ENCODE assay signal across 8 cellular contexts in the genomic region with DNA sequence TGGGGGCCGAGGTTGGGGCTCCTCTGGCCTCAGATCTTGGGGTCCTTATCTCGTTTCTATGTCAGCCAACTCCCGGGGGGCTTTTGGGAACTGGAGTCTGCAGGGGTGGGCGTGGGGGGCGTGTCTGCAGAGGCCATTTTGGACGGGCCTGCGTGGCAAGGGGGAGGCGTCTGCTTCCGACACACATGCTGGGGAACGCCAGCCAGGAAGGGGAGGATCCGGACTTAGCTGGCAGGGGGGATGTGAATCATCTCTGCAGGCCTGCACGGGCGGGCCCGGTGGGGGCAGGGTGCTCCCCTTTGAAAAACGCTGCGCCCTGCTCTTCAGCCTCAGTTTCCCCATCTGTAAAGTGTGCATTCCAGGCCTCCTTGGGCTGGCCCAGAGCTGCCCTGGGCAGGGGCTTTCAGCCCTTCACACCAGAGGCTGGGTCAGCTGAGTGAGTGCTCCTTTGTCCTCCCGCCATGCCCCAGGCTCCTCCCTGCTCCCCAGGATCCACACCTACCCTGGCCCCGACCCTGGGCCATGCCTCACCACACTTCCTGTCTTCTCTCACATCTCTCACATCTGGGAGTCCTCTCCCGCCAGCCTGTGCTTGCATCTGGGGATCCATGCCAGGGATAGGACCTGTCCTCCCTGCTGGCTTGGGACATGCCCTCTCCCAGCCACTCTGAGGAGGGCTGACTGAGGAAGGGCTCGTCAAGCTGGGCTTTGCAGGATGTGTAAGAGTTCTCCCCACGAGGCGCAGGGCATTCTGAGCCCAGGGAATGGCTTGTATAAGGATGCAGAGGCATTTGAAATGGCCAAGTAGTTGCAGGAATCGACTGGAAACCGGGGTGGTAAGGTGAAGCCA. TPM values are rescaled to one million over a fixed set of nuclear protein-coding genes. Genes with fewer than 3 reads are reported as not detected.
DNase-seq lines count a peak whose midpoint lies in the region; ATAC-seq and TF ChIP-seq lines count a peak whose summit lies in the region.

No MANE protein-coding gene starts in this region.

- peak overlapping the region; percentile 5 for H2AK5ac ChIP-seq in mesenchymal stem cell (ENCODE audit: low read length, severe bottlenecking)

- peak overlapping the region; percentile 14 for H4K8ac ChIP-seq in mesenchymal stem cell (ENCODE audit: low read length)

- intact Hi-C loops in dorsolateral prefrontal cortex (cut with DNase I), result no loop called here

- no peaks in the 10 kb centered on the region for H3K27me3 ChIP-seq in dorsolateral prefrontal cortex
- no peaks in the 10 kb centered on the region for H3K27me3 ChIP-seq in mesenchymal stem cell (ENCODE audit: control insufficient read depth in 1 of 2, insufficient read depth in 1 of 2, low read length in 2 of 2)

- H2BK5ac ChIP-seq in mesenchymal stem cell (ENCODE audit: low read depth, low read length, poor library complexity, severe bottlenecking), result peak overlapping the region; percentile 80

- peak overlapping the region in 1 of 2 experiments; percentile 68 for H3K23ac ChIP-seq in mesenchymal stem cell (ENCODE audit: low read length in 2 of 2)

- H4K91ac ChIP-seq in mesenchymal stem cell (ENCODE audit: low read length), result peak overlapping the region; percentile 73

- peak overlapping the region; percentile 94 to 96 for H3K18ac ChIP-seq in mesenchymal stem cell (ENCODE audit: low read depth in 1 of 2, low read length in 2 of 2)

- peak overlapping the region; percentile 58 for H2BK15ac ChIP-seq in mesenchymal stem cell (ENCODE audit: low read depth, poor library complexity, severe bottlenecking)

- H3K27ac ChIP-seq in dorsolateral prefrontal cortex (peak overlapping the region; percentile 8 to 99 (median 88)), mesenchymal stem cell (ENCODE audit: low read length, poor library complexity, severe bottlenecking) (peak overlapping the region; percentile 88)

- H2BK12ac ChIP-seq in mesenchymal stem cell (ENCODE audit: low read length in 2 of 2), result peak overlapping the region; percentile 6 to 75

- H2BK120ac ChIP-seq in mesenchymal stem cell (ENCODE audit: low read depth, low read length), result peak overlapping the region; percentile 92

- no peak for TF ChIP-seq CTCF in dorsolateral prefrontal cortex (IDR thresholded peaks at IDR 0.05 in 54 of 56, conservative IDR thresholded peaks at IDR 0.05 in 2 of 56; ENCODE audit: low read depth in 1 of 56, partially characterized antibody in 56 of 56)

- H3K4me2 ChIP-seq in mesenchymal stem cell (ENCODE audit: low read length, poor library complexity, severe bottlenecking), result peak overlapping the region; percentile 92

- peaks cover 0 to 11% of the 10 kb centered on the region in 2 experiments for H3K36me3 ChIP-seq in mesenchymal stem cell (ENCODE audit: control insufficient read depth in 1 of 2, insufficient read depth in 2 of 2, low read depth in 1 of 2, low read length in 2 of 2)

- H3K9ac ChIP-seq in mesenchymal stem cell (ENCODE audit: low read length), result peak overlapping the region; percentile 92

- H2AFZ ChIP-seq in mesenchymal stem cell (ENCODE audit: low read depth, low read length), result no peak overlapping the region

- H3K4ac ChIP-seq in mesenchymal stem cell (ENCODE audit: low read depth in 1 of 2, low read length in 2 of 2), result peak overlapping the region; percentile 61 to 95

- no peaks in the 10 kb centered on the region for H3K9me3 ChIP-seq in mesenchymal stem cell (ENCODE audit: control insufficient read depth, low read length)

- peaks cover 49% of the 10 kb centered on the region for H3K4me1 ChIP-seq in mesenchymal stem cell (ENCODE audit: control insufficient read depth, insufficient read depth, low read depth, low read length)

- no peaks in the 10 kb centered on the region for H3K79me1 ChIP-seq in mesenchymal stem cell (replicated peaks; ENCODE audit: low read length, poor library complexity, severe bottlenecking)

- H3K4me3 ChIP-seq in dorsolateral prefrontal cortex (peak overlapping the region; percentile 5 to 93 (median 84)), mesenchymal stem cell (ENCODE audit: insufficient read depth in 1 of 2, low read depth in 1 of 2, low read length in 2 of 2) (peak overlapping the region; percentile 89 to 90)

- WGBS in mesenchymal stem cell, result 13% methylated on average over 23 of the region's 24 CpGs

- no peak for ATAC-seq in GM21825 (IDR thresholded peaks at IDR 0.05; ENCODE audit: unreplicated experiment)

- H3K14ac ChIP-seq in mesenchymal stem cell (ENCODE audit: low read length in 2 of 2), result peak overlapping the region in 1 of 2 experiments; percentile 76

- DNase-seq in EH (ENCODE audit: low read depth) (peak; percentile 96), LHCN-M2 (ENCODE audit: low read depth) (peak; percentile 94), dorsolateral prefrontal cortex (peak in 6 of 10 donors; percentile 68 to 87 (median 75)), mesenchymal stem cell (peak; percentile 94), cerebellar cortex (ENCODE audit: low spot score) (no peak)
- DNase-seq in activated CD4-positive, alpha-beta T cell treated with anti-CD3 and anti-CD28 coated beads, Interleukin-2, amount 50 U/mL, for 1 hour, result peak; percentile 42
- DNase-seq in stimulated activated CD8-positive, alpha-beta memory T cell treated with anti-CD3 and anti-CD28 coated beads, Interleukin-15, amount 100 ng/mL, for 48 hours (ENCODE audit: low read depth in 2 of 2), result peak; percentile 76 to 78

RNA-seq across cellular contexts. Expression of gene FSCN1, which starts 3.7 kb away (rescaled TPM):
- 350 and 396 TPM in 2 replicates for total RNA-seq in LHCN-M2 (2014; rRNA removed)
- polyA plus RNA-seq in LHCN-M2 (2012), result 459 TPM
- 100 to 1,000 TPM in 118 of 120 experiments, 10 to 100 TPM in 2; 87.7 to 275 (median 145) TPM for total RNA-seq in dorsolateral prefrontal cortex
- polyA plus RNA-seq in mesenchymal stem cell (2013, experiment 1 of 2), result 241 TPM
- 235 TPM for polyA plus RNA-seq in mesenchymal stem cell (2013, experiment 2 of 2)
